Comparison of ENCODE assay signal across 1 cellular context in the genomic region with DNA sequence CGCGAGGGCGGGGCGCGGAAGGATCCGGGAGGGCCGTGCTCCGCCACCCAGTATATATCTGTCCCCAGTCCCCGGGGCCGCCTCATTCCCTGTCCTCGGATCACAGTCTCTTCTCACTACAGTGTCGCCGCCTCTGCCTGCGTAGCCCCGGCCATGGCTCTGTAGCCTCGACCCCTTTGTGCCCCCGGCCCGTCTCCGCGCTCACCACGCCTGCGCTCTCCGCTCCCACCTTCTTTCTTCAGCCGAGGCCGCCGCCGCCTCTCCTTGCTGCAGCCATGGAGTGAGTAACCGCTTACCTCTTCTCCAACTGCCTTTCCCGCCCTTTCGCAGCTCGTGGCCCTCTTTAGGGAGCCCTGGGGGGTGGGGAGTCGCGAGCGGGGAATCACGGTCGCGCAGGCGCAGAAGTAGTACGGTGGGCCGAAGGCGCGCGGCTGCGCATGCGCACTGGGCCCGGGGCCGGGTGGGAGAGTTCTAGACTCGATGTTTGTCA.
TF ChIP-seq lines count a peak whose summit lies in the region.

A gene with protein sequence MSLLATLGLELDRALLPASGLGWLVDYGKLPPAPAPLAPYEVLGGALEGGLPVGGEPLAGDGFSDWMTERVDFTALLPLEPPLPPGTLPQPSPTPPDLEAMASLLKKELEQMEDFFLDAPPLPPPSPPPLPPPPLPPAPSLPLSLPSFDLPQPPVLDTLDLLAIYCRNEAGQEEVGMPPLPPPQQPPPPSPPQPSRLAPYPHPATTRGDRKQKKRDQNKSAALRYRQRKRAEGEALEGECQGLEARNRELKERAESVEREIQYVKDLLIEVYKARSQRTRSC (plus strand): TSS at position 85 of the 490 bp plus-strand sequence. CDS start 1,646 bp downstream, outside the sequence.
Gene NUP62 (minus strand): TSS at position 384 of the 490 bp plus-strand sequence. CDS start 19,697 bp downstream, outside the sequence.

TF ChIP-seq in K562, 482 proteins besides CTCF, POLR2A, EP300 and RAD21 (continued from another document and continues in another):
- TF ChIP-seq PCBP1 (IDR thresholded peaks at IDR 0.05; ENCODE audit: low read depth, low read length, poor library complexity, severe bottlenecking) (peak; percentile 86), KDM2B (CRISPR knock-in tag; IDR thresholded peaks at IDR 0.05) (no peak), NFXL1 (CRISPR knock-in tag; IDR thresholded peaks at IDR 0.05) (no peak), ATF6 (CRISPR knock-in tag; IDR thresholded peaks at IDR 0.05) (no peak; the same call in 1 of the 2 replicates), ZNF75A (CRISPR knock-in tag; IDR thresholded peaks at IDR 0.05) (no peak), CBX5 (IDR thresholded peaks at IDR 0.05; ENCODE audit: borderline replicate concordance, low read depth) (0 out of 2 replicates have a peak, but pooled peaks have one; percentile 6), ZZZ3 (IDR thresholded peaks at IDR 0.05) (no peak; the same call in 1 of the 2 replicates), NR2C2 (CRISPR knock-in tag; IDR thresholded peaks at IDR 0.05) (peak; percentile 68; the same call in 1 of the 2 replicates), NR2C2 (tag; IDR thresholded peaks at IDR 0.05) (peak; percentile 74), BRCA1 (IDR thresholded peaks at IDR 0.05) (no peak), BRCA1 (CRISPR knock-in tag; IDR thresholded peaks at IDR 0.05) (peak; percentile 59; the same call in 1 of the 2 replicates), TAL1 (IDR thresholded peaks at IDR 0.05) (0 out of 2 replicates have a peak, but pooled peaks have one; percentile 12), ZFP36 (IDR thresholded peaks at IDR 0.05; ENCODE audit: low read depth, low read length, partially characterized antibody) (peak; percentile 3), STAT6 (CRISPR knock-in tag; IDR thresholded peaks at IDR 0.05) (peak; percentile 79; the same call in 1 of the 2 replicates), ATF3 (IDR thresholded peaks at IDR 0.05) (no peak), ATF3 (CRISPR knock-in tag; conservative IDR thresholded peaks at IDR 0.05) (0 out of 2 replicates have a peak, but pooled peaks have one; percentile 68), CBFA2T2 (conservative IDR thresholded peaks at IDR 0.05) (no peak), MXD1 (CRISPR knock-in tag; IDR thresholded peaks at IDR 0.05; ENCODE audit: borderline replicate concordance, poor library complexity, severe bottlenecking) (no peak), ZNF146 (CRISPR knock-in tag; IDR thresholded peaks at IDR 0.05; ENCODE audit: unreplicated experiment) (no peak), NFE2 (IDR thresholded peaks at IDR 0.05; ENCODE audit: low read depth) (peak; percentile 2; the same call in 1 of the 2 replicates), AFF4 (CRISPR knock-in tag; IDR thresholded peaks at IDR 0.05) (peak; percentile 99), POLR2H (tag; IDR thresholded peaks at IDR 0.05; ENCODE audit: low read depth) (peak; percentile 97), BRD9 (IDR thresholded peaks at IDR 0.05; ENCODE audit: low read depth, partially characterized antibody) (peak; percentile 32), MED1 (CRISPR knock-in tag; IDR thresholded peaks at IDR 0.05; ENCODE audit: borderline replicate concordance) (no peak), LARP7 (IDR thresholded peaks at IDR 0.05) (peak; percentile 31; the same call in 1 of the 2 replicates), FOXJ2 (tag; IDR thresholded peaks at IDR 0.05) (no peak; the same call in 1 of the 2 replicates), ZNF77 (CRISPR knock-in tag; IDR thresholded peaks at IDR 0.05) (no peak), THRAP3 (IDR thresholded peaks at IDR 0.05; ENCODE audit: borderline replicate concordance) (peak; percentile 75), SRF (CRISPR knock-in tag; IDR thresholded peaks at IDR 0.05) (peak in 1 of 2 experiments; percentile 36; a peak in 1 of 4 replicates), MAZ (CRISPR knock-in tag; conservative IDR thresholded peaks at IDR 0.05 in 1 of 2, IDR thresholded peaks at IDR 0.05 in 1 of 2) (peak; percentile 93 to 94), ZNF165 (CRISPR knock-in tag; IDR thresholded peaks at IDR 0.05; ENCODE audit: borderline replicate concordance) (no peak), SMAD1 (IDR thresholded peaks at IDR 0.05; ENCODE audit: low read depth, low read length, partially characterized antibody) (peak; percentile 94), TCF15 (CRISPR knock-in tag; IDR thresholded peaks at IDR 0.05) (no peak), IRF2 (CRISPR knock-in tag; IDR thresholded peaks at IDR 0.05) (peak; percentile 65; the same call in 1 of the 2 replicates)
- TF ChIP-seq, protein P1, sequence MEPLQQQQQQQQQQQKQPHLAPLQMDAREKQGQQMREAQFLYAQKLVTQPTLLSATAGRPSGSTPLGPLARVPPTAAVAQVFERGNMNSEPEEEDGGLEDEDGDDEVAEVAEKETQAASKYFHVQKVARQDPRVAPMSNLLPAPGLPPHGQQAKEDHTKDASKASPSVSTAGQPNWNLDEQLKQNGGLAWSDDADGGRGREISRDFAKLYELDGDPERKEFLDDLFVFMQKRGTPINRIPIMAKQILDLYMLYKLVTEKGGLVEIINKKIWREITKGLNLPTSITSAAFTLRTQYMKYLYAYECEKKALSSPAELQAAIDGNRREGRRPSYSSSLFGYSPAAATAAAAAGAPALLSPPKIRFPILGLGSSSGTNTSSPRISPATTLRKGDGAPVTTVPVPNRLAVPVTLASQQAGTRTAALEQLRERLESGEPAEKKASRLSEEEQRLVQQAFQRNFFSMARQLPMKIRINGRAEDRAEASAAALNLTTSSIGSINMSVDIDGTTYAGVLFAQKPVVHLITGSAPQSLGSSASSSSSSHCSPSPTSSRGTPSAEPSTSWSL (CRISPR knock-in tag; IDR thresholded peaks at IDR 0.05; ENCODE audit: borderline replicate concordance): no peak
- TF ChIP-seq, protein P2, sequence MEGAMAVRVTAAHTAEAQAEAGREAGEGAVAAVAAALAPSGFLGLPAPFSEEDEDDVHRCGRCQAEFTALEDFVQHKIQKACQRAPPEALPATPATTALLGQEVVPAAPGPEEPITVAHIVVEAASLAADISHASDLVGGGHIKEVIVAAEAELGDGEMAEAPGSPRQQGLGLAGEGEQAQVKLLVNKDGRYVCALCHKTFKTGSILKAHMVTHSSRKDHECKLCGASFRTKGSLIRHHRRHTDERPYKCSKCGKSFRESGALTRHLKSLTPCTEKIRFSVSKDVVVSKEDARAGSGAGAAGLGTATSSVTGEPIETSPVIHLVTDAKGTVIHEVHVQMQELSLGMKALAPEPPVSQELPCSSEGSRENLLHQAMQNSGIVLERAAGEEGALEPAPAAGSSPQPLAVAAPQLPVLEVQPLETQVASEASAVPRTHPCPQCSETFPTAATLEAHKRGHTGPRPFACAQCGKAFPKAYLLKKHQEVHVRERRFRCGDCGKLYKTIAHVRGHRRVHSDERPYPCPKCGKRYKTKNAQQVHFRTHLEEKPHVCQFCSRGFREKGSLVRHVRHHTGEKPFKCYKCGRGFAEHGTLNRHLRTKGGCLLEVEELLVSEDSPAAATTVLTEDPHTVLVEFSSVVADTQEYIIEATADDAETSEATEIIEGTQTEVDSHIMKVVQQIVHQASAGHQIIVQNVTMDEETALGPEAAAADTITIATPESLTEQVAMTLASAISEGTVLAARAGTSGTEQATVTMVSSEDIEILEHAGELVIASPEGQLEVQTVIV (CRISPR knock-in tag; IDR thresholded peaks at IDR 0.05; ENCODE audit: borderline replicate concordance): 0 out of 2 replicates have a peak, but pooled peaks have one; percentile 53
- TF ChIP-seq, protein P3, sequence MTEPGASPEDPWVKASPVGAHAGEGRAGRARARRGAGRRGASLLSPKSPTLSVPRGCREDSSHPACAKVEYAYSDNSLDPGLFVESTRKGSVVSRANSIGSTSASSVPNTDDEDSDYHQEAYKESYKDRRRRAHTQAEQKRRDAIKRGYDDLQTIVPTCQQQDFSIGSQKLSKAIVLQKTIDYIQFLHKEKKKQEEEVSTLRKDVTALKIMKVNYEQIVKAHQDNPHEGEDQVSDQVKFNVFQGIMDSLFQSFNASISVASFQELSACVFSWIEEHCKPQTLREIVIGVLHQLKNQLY (CRISPR knock-in tag; conservative IDR thresholded peaks at IDR 0.05): peak in 1 of 2 experiments; percentile 81; a peak in 1 of 4 replicates
- TF ChIP-seq, protein P4, sequence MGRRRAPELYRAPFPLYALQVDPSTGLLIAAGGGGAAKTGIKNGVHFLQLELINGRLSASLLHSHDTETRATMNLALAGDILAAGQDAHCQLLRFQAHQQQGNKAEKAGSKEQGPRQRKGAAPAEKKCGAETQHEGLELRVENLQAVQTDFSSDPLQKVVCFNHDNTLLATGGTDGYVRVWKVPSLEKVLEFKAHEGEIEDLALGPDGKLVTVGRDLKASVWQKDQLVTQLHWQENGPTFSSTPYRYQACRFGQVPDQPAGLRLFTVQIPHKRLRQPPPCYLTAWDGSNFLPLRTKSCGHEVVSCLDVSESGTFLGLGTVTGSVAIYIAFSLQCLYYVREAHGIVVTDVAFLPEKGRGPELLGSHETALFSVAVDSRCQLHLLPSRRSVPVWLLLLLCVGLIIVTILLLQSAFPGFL (CRISPR knock-in tag; IDR thresholded peaks at IDR 0.05): 0 out of 2 replicates have a peak, but pooled peaks have one; percentile 4
